6 cellular contexts compared by ENCODE assay signal in genomic region chr10:93221171-93221496, GRCh38.
"Had no signal": no experiment of that assay in that cellular context is flagged by ENCODE, and none has a peak within 500 bp of the region (broad histone marks: within the 10 kb centered on the region; RNA-seq: fewer than 3 reads in every experiment).

No MANE protein-coding gene starts in this region.

- H3K27ac Mint-ChIP-seq: IgD-negative memory B cell had no signal

- H3K9me3 Mint-ChIP-seq: IgD-negative memory B cell had no signal

- H3K27ac ChIP-seq: GM23248, HL-60 had no signal

- H2AFZ ChIP-seq: GM23248 had no signal

- DNase-seq: GM23248, HCEC 1CT, KG1 had no signal

- H3K9ac ChIP-seq: GM23248 had no signal

- FAIRE-seq: HepG2 had no signal

- H3K4me1 Mint-ChIP-seq: IgD-negative memory B cell had no signal

- H3K4me3 ChIP-seq: GM23248 had no signal
